In genomic region chr6:73585566-73586415, GRCh38 we compare ENCODE assay signal across 8 cellular contexts.
DNase-seq lines count a peak whose midpoint lies in the region; ATAC-seq and TF ChIP-seq lines count a peak whose summit lies in the region.

No MANE protein-coding gene starts in this region.

- peaks cover 2 to 8% (median 7%) of the 10 kb centered on the region in 5 experiments for H3K9me3 Mint-ChIP-seq in brain

- peak overlapping the region; percentile 35 to 81 (median 64) for H3K4me3 Mint-ChIP-seq in brain

- H3K27ac ChIP-seq in DND-41 (ENCODE audit: low read length), result peak overlapping the region; percentile 100
- H3K27ac ChIP-seq in SJCRH30, result peak overlapping the region; percentile 42

- H2AFZ ChIP-seq in DND-41 (ENCODE audit: low read depth, low read length), result peak overlapping the region; percentile 96

- TF ChIP-seq CTCF in DND-41 (IDR thresholded peaks at IDR 0.05; ENCODE audit: borderline replicate concordance, extremely low read depth, low read length, poor library complexity, severe bottlenecking) (no peak), brain (conservative IDR thresholded peaks at IDR 0.05) (no peak)

- H3K27me3 Mint-ChIP-seq in brain, result no peaks in the 10 kb centered on the region

- ATAC-seq in DND-41 (ENCODE audit: insufficient read depth, low read depth) (peak; percentile 88), GM19467 (IDR thresholded peaks at IDR 0.05; ENCODE audit: unreplicated experiment) (peak; percentile 74), HG03558 (IDR thresholded peaks at IDR 0.05; ENCODE audit: extremely low read depth, unreplicated experiment) (peak; percentile 59)

- H3K79me2 ChIP-seq in DND-41 (ENCODE audit: insufficient read depth, low read length), result no peaks in the 10 kb centered on the region; the same call in 1 of the 2 replicates

- H3K27me3 ChIP-seq in DND-41 (ENCODE audit: insufficient read depth, low read length, poor library complexity) (no peaks in the 10 kb centered on the region), SJCRH30 (no peaks in the 10 kb centered on the region)

- DNase-seq in DND-41, result peak; percentile 67
- DNase-seq in SJCRH30, result peak; percentile 31 to 56
- peak; percentile 91 for DNase-seq in iris pigment epithelial cell (ENCODE audit: low read depth)
- DNase-seq in stimulated activated CD8-positive, alpha-beta memory T cell treated with anti-CD3 and anti-CD28 coated beads, Interleukin-12 subunit alpha, Interleukin-12 subunit beta, amount 100 ng/mL, for 24 hours (ENCODE audit: extremely low read depth), result peak; percentile 10
- DNase-seq in cerebellar nuclear complex (lab: John Stamatoyannopoulos, UW), result no peak

- H3K4me3 ChIP-seq in DND-41 (ENCODE audit: low read depth in 1 of 2, low read length in 2 of 2) (peak overlapping the region; percentile 17 to 56; a peak in 3 of 4 replicates), SJCRH30 (peak overlapping the region; percentile 45)

- H4K20me1 ChIP-seq in DND-41 (ENCODE audit: insufficient read depth, low read length), result no peaks in the 10 kb centered on the region

- H3K4me1 Mint-ChIP-seq in brain, result peaks cover 22% of the 10 kb centered on the region

- peaks cover 35% of the 10 kb centered on the region for H3K4me1 ChIP-seq in DND-41 (ENCODE audit: insufficient read depth, low read length)
- peaks cover 5% of the 10 kb centered on the region; the same call in 1 of the 2 replicates for H3K4me1 ChIP-seq in SJCRH30

- H3K9me3 ChIP-seq in DND-41 (ENCODE audit: insufficient read depth, low read length, severe bottlenecking) (no peaks in the 10 kb centered on the region), SJCRH30 (replicated peaks) (no peaks in the 10 kb centered on the region)

- H3K36me3 ChIP-seq in DND-41 (ENCODE audit: insufficient read depth, low read length) (no peaks in the 10 kb centered on the region), SJCRH30 (no peaks in the 10 kb centered on the region)

- peak overlapping the region; percentile 66 to 98 (median 95) for H3K27ac Mint-ChIP-seq in brain

- H3K36me3 Mint-ChIP-seq in brain, result peaks cover 2% of the 10 kb centered on the region

- H3K4me2 ChIP-seq in DND-41 (ENCODE audit: insufficient read depth, low read length), result peak overlapping the region; percentile 79

- H3K9ac ChIP-seq in DND-41 (ENCODE audit: low read depth, low read length), result peak overlapping the region; percentile 81

Comparison
In these comparisons a context has a peak if more than half of its experiments do, and no peak if none do; other contexts are left out.
1. DNase-seq: peak in DND-41 (single experiment), SJCRH30 (2 of 2), iris pigment epithelial cell (single experiment) and stimulated activated CD8-positive, alpha-beta memory T cell treated with anti-CD3 and anti-CD28 coated beads, Interleukin-12 subunit alpha, Interleukin-12 subunit beta, amount 100 ng/mL, for 24 hours (single experiment); none in cerebellar nuclear complex (0 of 2).
2. Peak in every context shown above with its lines, with median percentiles within 50 percentile points of each other: ATAC-seq.